In the genomic region with DNA sequence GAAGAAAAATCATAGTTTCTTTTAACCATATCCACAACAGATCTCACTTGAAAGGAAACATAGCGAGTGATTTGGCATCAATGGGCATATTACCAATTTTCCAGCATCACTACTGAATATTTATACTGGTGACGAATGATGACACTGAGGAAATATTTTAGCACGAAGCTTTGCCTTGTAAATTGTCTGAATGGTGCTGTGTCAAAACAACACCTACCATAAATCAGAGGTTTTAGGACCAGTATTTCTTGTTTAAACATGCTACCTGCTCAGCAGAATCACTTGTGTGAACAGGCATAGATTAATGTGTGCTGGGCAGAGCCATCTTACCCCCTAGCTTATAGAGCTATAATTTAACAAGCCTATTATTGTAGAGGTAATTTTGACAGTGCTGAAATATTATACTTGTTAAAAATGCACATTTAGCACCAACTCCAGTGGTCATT, we compare ENCODE assay signal across 16 cellular contexts.
A peak's percentile ranks its signal among the peaks of the same experiment; 100 is the strongest.
DNase-seq lines count a peak whose midpoint lies in the region; ATAC-seq, FAIRE-seq and TF ChIP-seq lines count a peak whose summit lies in the region.
"Had no signal": no experiment of that assay in that cellular context is flagged by ENCODE, and none has a peak within 500 bp of the region (broad histone marks: within the 10 kb centered on the region; RNA-seq: fewer than 3 reads in every experiment).

No MANE protein-coding gene starts in this region.

- peaks cover 55% of the 10 kb centered on the region for H3K4me1 Mint-ChIP-seq in dendritic cell treated with granulocyte-macrophage colony-stimulating factor and Interleukin-4, amounts not matched to agents 40 ng/mL and 50 ng/mL, for 4 days (ENCODE audit: low read depth)
- H3K4me1 Mint-ChIP-seq in CD8-positive, alpha-beta T cell (ENCODE audit: low read depth), result no peaks in the 10 kb centered on the region
- H3K4me1 Mint-ChIP-seq: IgD-negative memory B cell had no signal

- no peak for ATAC-seq in CD8-positive, alpha-beta T cell
- ATAC-seq: gastroesophageal sphincter had no signal

- peaks cover 22% of the 10 kb centered on the region for H3K36me3 Mint-ChIP-seq in dendritic cell treated with granulocyte-macrophage colony-stimulating factor and Interleukin-4, amounts not matched to agents 40 ng/mL and 50 ng/mL, for 4 days (ENCODE audit: low read depth)
- peaks cover 28% of the 10 kb centered on the region for H3K36me3 Mint-ChIP-seq in CD8-positive, alpha-beta T cell

- H3K36me3 ChIP-seq in osteoblast (ENCODE audit: insufficient read depth, low read length) (no peaks in the 10 kb centered on the region), hepatocyte (replicated peaks; ENCODE audit: insufficient read depth, low read depth) (no peaks in the 10 kb centered on the region)
- H3K36me3 ChIP-seq in CD8-positive, alpha-beta T cell (ENCODE audit: insufficient read depth, low read length), result no peaks in the 10 kb centered on the region
- H3K36me3 ChIP-seq: Peyer's patch had no signal

- no peak overlapping the region for H3K4me3 ChIP-seq in osteoblast (ENCODE audit: insufficient read depth, low read length)
- H3K4me3 ChIP-seq in hepatocyte, result no peak overlapping the region
- H3K4me3 ChIP-seq in CD8-positive, alpha-beta T cell (ENCODE audit: low read depth, low read length), result no peak overlapping the region
- H3K4me3 ChIP-seq: gastroesophageal sphincter, Peyer's patch, sigmoid colon had no signal

- H3K27me3 ChIP-seq in osteoblast (ENCODE audit: insufficient read depth, low read length), result no peaks in the 10 kb centered on the region
- H3K27me3 ChIP-seq in hepatocyte, result no peaks in the 10 kb centered on the region
- no peaks in the 10 kb centered on the region for H3K27me3 ChIP-seq in CD8-positive, alpha-beta T cell (ENCODE audit: insufficient read depth, low read length)
- H3K27me3 ChIP-seq: gastroesophageal sphincter, Peyer's patch, sigmoid colon had no signal

- H3K27ac ChIP-seq in osteoblast (ENCODE audit: low read depth, low read length) (peak overlapping the region; percentile 47), hepatocyte (no peak overlapping the region)
- H3K27ac ChIP-seq in CD8-positive, alpha-beta T cell (ENCODE audit: low read depth, low read length), result no peak overlapping the region
- H3K27ac ChIP-seq: gastroesophageal sphincter, Peyer's patch, sigmoid colon had no signal

- H3K79me2 ChIP-seq in osteoblast (ENCODE audit: insufficient read depth, low read length) (no peaks in the 10 kb centered on the region), hepatocyte (no peaks in the 10 kb centered on the region)

- H3K4me1 ChIP-seq in osteoblast (ENCODE audit: insufficient read depth, low read length) (peaks cover 13% of the 10 kb centered on the region), hepatocyte (ENCODE audit: insufficient read depth) (no peaks in the 10 kb centered on the region)
- H3K4me1 ChIP-seq in CD8-positive, alpha-beta T cell (ENCODE audit: insufficient read depth, low read length), result no peaks in the 10 kb centered on the region
- H3K4me1 ChIP-seq: gastroesophageal sphincter, Peyer's patch, sigmoid colon had no signal

- H3K9me3 ChIP-seq in osteoblast (ENCODE audit: low read depth, low read length) (no peaks in the 10 kb centered on the region), hepatocyte (ENCODE audit: low read depth) (no peaks in the 10 kb centered on the region)
- H3K9me3 ChIP-seq in CD8-positive, alpha-beta T cell (ENCODE audit: low read length), result no peaks in the 10 kb centered on the region
- H3K9me3 ChIP-seq: gastroesophageal sphincter, Peyer's patch, sigmoid colon had no signal

- peak overlapping the region; percentile 67 for H3K27ac Mint-ChIP-seq in dendritic cell treated with granulocyte-macrophage colony-stimulating factor and Interleukin-4, amounts not matched to agents 40 ng/mL and 50 ng/mL, for 4 days
- no peak overlapping the region for H3K27ac Mint-ChIP-seq in CD8-positive, alpha-beta T cell
- H3K27ac Mint-ChIP-seq: activated CD4-positive, alpha-beta memory T cell treated with anti-CD3 and anti-CD28 coated beads for 36 hours; activated naive CD4-positive, alpha-beta T cell treated with anti-CD3 and anti-CD28 coated beads, Interleukin-2, amount 50 U/mL, for 24 hours; IgD-negative memory B cell had no signal

- intact Hi-C loops in dendritic cell treated with granulocyte-macrophage colony-stimulating factor and Interleukin-4, amounts not matched to agents 40 ng/mL and 50 ng/mL, for 4 days (cut with micrococcal nuclease), result loop anchor here (10.0 kb wide), 1 partner anchor 480 kb away; no protein-coding TSS in a partner anchor
- intact Hi-C loops in CD8-positive, alpha-beta T cell (cut with DNase I, micrococcal nuclease), result no loop called here

- 65% methylated on average over 3 of the region's 3 CpGs for WGBS in hepatocyte (ENCODE audit: low lambda C conversion rate, missing lambda C conversion rate)

- POLR2A ChIA-PET in CD8-positive, alpha-beta T cell (lab: Charles Lee), result no interaction called here

- no peaks in the 10 kb centered on the region for H3K27me3 Mint-ChIP-seq in dendritic cell treated with granulocyte-macrophage colony-stimulating factor and Interleukin-4, amounts not matched to agents 40 ng/mL and 50 ng/mL, for 4 days
- H3K27me3 Mint-ChIP-seq in CD8-positive, alpha-beta T cell (ENCODE audit: low read depth), result no peaks in the 10 kb centered on the region
- H3K27me3 Mint-ChIP-seq: activated CD4-positive, alpha-beta memory T cell treated with anti-CD3 and anti-CD28 coated beads for 36 hours; activated naive CD4-positive, alpha-beta T cell treated with anti-CD3 and anti-CD28 coated beads, Interleukin-2, amount 50 U/mL, for 24 hours; IgD-negative memory B cell; naive thymus-derived CD4-positive, alpha-beta T cell had no signal

- no peak for TF ChIP-seq CTCF in osteoblast (IDR thresholded peaks at IDR 0.05; ENCODE audit: extremely low read depth, low read depth, low read length)
- TF ChIP-seq CTCF in hepatocyte (IDR thresholded peaks at IDR 0.05; ENCODE audit: poor library complexity), result no peak
- TF ChIP-seq CTCF in CD8-positive, alpha-beta T cell (IDR thresholded peaks at IDR 0.05), result no peak

- H2AFZ ChIP-seq in osteoblast (ENCODE audit: low read length) (no peak overlapping the region), hepatocyte (no peak overlapping the region)

- no peaks in the 10 kb centered on the region for H3K9me3 Mint-ChIP-seq in dendritic cell treated with granulocyte-macrophage colony-stimulating factor and Interleukin-4, amounts not matched to agents 40 ng/mL and 50 ng/mL, for 4 days
- no peaks in the 10 kb centered on the region for H3K9me3 Mint-ChIP-seq in CD8-positive, alpha-beta T cell
- H3K9me3 Mint-ChIP-seq: activated CD4-positive, alpha-beta memory T cell treated with anti-CD3 and anti-CD28 coated beads for 36 hours; activated naive CD4-positive, alpha-beta T cell treated with anti-CD3 and anti-CD28 coated beads, Interleukin-2, amount 50 U/mL, for 24 hours; IgD-negative memory B cell; naive thymus-derived CD4-positive, alpha-beta T cell had no signal

- no peak overlapping the region for H3K4me3 Mint-ChIP-seq in dendritic cell treated with granulocyte-macrophage colony-stimulating factor and Interleukin-4, amounts not matched to agents 40 ng/mL and 50 ng/mL, for 4 days
- H3K4me3 Mint-ChIP-seq in CD8-positive, alpha-beta T cell, result no peak overlapping the region
- H3K4me3 Mint-ChIP-seq: activated CD4-positive, alpha-beta memory T cell treated with anti-CD3 and anti-CD28 coated beads for 36 hours; activated naive CD4-positive, alpha-beta T cell treated with anti-CD3 and anti-CD28 coated beads, Interleukin-2, amount 50 U/mL, for 24 hours; IgD-negative memory B cell; naive thymus-derived CD4-positive, alpha-beta T cell had no signal

- no peaks in the 10 kb centered on the region for H3K9me2 ChIP-seq in hepatocyte (replicated peaks; ENCODE audit: insufficient read depth)

- H3K4me2 ChIP-seq in osteoblast (ENCODE audit: insufficient read depth, low read length) (peak overlapping the region; percentile 37), hepatocyte (no peak overlapping the region)

- FAIRE-seq in urothelium cell line (lab: Jason Lieb, UNC), result no peak

- no peaks in the 10 kb centered on the region for H4K20me1 ChIP-seq in osteoblast (ENCODE audit: insufficient read depth, low read length)
- H4K20me1 ChIP-seq in hepatocyte (ENCODE audit: insufficient read depth, poor library complexity, severe bottlenecking), result no peaks in the 10 kb centered on the region

- CTCF ChIA-PET in CD8-positive, alpha-beta T cell (lab: Charles Lee), result interaction anchor here (1.1 kb wide), 1 partner anchor 250 kb away, joined by 3 read pairs; no protein-coding TSS in a partner anchor

- peak; percentile 58 for DNase-seq in HCEC 1CT
- DNase-seq in NCI-H2227 treated with DMSO at 0.1 percent for 48 hours (lab: John Stamatoyannopoulos, UW), result peak; percentile 32
- no peak for DNase-seq in osteoblast (ENCODE audit: insufficient read length, low spot score, missing footprints)
- no peak for DNase-seq in hepatocyte (ENCODE audit: low spot score)
- DNase-seq in CD8-positive, alpha-beta T cell, result no peak
- no peak for DNase-seq in activated gamma-delta T cell treated with Interleukin-2 at 50 U/mL for 16 hours
- no peak for DNase-seq in urothelium cell line (ENCODE audit: low spot score)
- DNase-seq: activated CD4-positive, alpha-beta memory T cell treated with anti-CD3 and anti-CD28 coated beads for 36 hours; naive thymus-derived CD4-positive, alpha-beta T cell; NCI-H2107; Peyer's patch; sigmoid colon had no signal

Comparison
In these comparisons a context has a peak if more than half of its experiments do, and no peak if none do; other contexts are left out.
1. DNase-seq: peak in HCEC 1CT (single experiment) and NCI-H2227 treated with DMSO at 0.1 percent for 48 hours (single experiment); none in osteoblast (single experiment), hepatocyte (single experiment), CD8-positive, alpha-beta T cell (0 of 7), activated gamma-delta T cell treated with Interleukin-2 at 50 U/mL for 16 hours (single experiment) and urothelium cell line (single experiment).